In the genomic region with DNA sequence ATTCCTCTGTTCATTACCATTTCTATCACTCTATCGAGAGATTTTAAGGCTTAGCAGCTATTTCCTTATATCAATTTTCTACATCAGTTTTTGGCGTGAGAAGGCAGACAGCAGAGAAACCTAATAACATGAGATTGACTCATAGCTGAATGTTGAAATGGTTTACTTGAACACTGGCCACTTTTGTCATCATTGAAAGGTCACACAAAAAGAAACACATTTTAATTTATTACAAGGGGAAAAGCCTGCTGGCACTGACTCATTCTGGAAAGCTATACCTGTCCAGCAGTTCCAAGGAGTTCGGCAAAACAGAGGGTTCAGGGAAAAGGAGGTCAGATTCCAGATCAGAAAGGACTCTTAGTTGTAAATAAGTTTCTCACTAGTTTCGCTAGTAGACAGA, we compare ENCODE assay signal across 26 cellular contexts.
DNase-seq lines count a peak whose midpoint lies in the region; ATAC-seq, FAIRE-seq and TF ChIP-seq lines count a peak whose summit lies in the region.
"Had no signal": no experiment of that assay in that cellular context is flagged by ENCODE, and none has a peak within 500 bp of the region (broad histone marks: within the 10 kb centered on the region; RNA-seq: fewer than 3 reads in every experiment).

No MANE protein-coding gene starts in this region.

- no peaks in the 10 kb centered on the region for H3K36me3 ChIP-seq in MG63
- no peaks in the 10 kb centered on the region for H3K36me3 ChIP-seq in upper lobe of left lung
- H3K36me3 ChIP-seq: lower lobe of right lung, stomach, tibial nerve, WERI-Rb-1 had no signal

- H3K4me3 Mint-ChIP-seq in activated CD8-positive, alpha-beta memory T cell treated with anti-CD3 and anti-CD28 coated beads, Interleukin-2, amount 10 ng/mL, durations not matched to agents 7 days and 5 days: no peak overlapping the region
- H3K4me3 Mint-ChIP-seq: activated naive CD4-positive, alpha-beta T cell treated with anti-CD3 and anti-CD28 coated beads, Interleukin-2, amount 50 U/mL, for 24 hours; activated T-helper 1 cell treated with anti-CD3 and anti-CD28 coated beads, Interleukin-12 subunit alpha, Interleukin-12 subunit beta, Interleukin-2, Interleukin-4 antibody, amounts not matched to agents 30 ng/mL and 10 ng/mL and 1 ng/mL, durations not matched to agents 14 hours and 24 hours and 36 hours; CD4-positive, alpha-beta T cell had no signal

- no peak for FAIRE-seq in RCC 7860 (lab: Jason Lieb, UNC)
- FAIRE-seq: kidney had no signal

- 83 to 89% methylated on average over 4 of the region's 4 CpGs for WGBS in upper lobe of left lung, 2 donors

- peaks cover 8% of the 10 kb centered on the region for H3K9me3 Mint-ChIP-seq in activated CD8-positive, alpha-beta memory T cell treated with anti-CD3 and anti-CD28 coated beads, Interleukin-2, amount 10 ng/mL, durations not matched to agents 7 days and 5 days (ENCODE audit: low read depth)

- no peaks in the 10 kb centered on the region for H3K27me3 Mint-ChIP-seq in activated CD8-positive, alpha-beta memory T cell treated with anti-CD3 and anti-CD28 coated beads, Interleukin-2, amount 10 ng/mL, durations not matched to agents 7 days and 5 days
- H3K27me3 Mint-ChIP-seq: activated naive CD4-positive, alpha-beta T cell treated with anti-CD3 and anti-CD28 coated beads, Interleukin-2, amount 50 U/mL, for 24 hours; CD4-positive, alpha-beta T cell had no signal

- H3K9me3 ChIP-seq in MG63 (no peaks in the 10 kb centered on the region), upper lobe of left lung (no peaks in the 10 kb centered on the region)
- H3K9me3 ChIP-seq: lower lobe of right lung had no signal

- in situ Hi-C loops in astrocyte of the spinal cord (cut with HindIII; ENCODE audit: low sequenced_read_pairs): no loop called here

- no peaks in the 10 kb centered on the region for H3K4me1 Mint-ChIP-seq in activated CD8-positive, alpha-beta memory T cell treated with anti-CD3 and anti-CD28 coated beads, Interleukin-2, amount 10 ng/mL, durations not matched to agents 7 days and 5 days
- H3K4me1 Mint-ChIP-seq: activated naive CD4-positive, alpha-beta T cell treated with anti-CD3 and anti-CD28 coated beads, Interleukin-2, amount 50 U/mL, for 24 hours had no signal

- H3K4me3 ChIP-seq in MG63 (no peak overlapping the region), astrocyte of the spinal cord (ENCODE audit: low read depth, low read length) (no peak overlapping the region), upper lobe of left lung (no peak overlapping the region)
- H3K4me3 ChIP-seq: lower lobe of right lung, stomach, tibial nerve had no signal

- ATAC-seq in activated CD8-positive, alpha-beta memory T cell treated with anti-CD3 and anti-CD28 coated beads, Interleukin-2, amount 10 ng/mL, durations not matched to agents 7 days and 5 days: no peak
- ATAC-seq in upper lobe of left lung (ENCODE audit: low FRiP score in 2 of 2): no peak
- ATAC-seq: lower lobe of right lung had no signal

- TF ChIP-seq EP300 in upper lobe of left lung (IDR thresholded peaks at IDR 0.05): no peak

- TF ChIP-seq CTCF in astrocyte of the spinal cord (IDR thresholded peaks at IDR 0.05; ENCODE audit: low read depth, low read length): no peak
- no peak for TF ChIP-seq CTCF in upper lobe of left lung (IDR thresholded peaks at IDR 0.05)

- no peaks in the 10 kb centered on the region for H3K36me3 Mint-ChIP-seq in activated CD8-positive, alpha-beta memory T cell treated with anti-CD3 and anti-CD28 coated beads, Interleukin-2, amount 10 ng/mL, durations not matched to agents 7 days and 5 days
- H3K36me3 Mint-ChIP-seq: activated naive CD4-positive, alpha-beta T cell treated with anti-CD3 and anti-CD28 coated beads, Interleukin-2, amount 50 U/mL, for 24 hours had no signal

- no peak overlapping the region for H3K27ac ChIP-seq in upper lobe of left lung
- H3K27ac ChIP-seq: lower lobe of right lung, RWPE1, stomach, tibial nerve, WERI-Rb-1 had no signal

- TF ChIP-seq POLR2A in upper lobe of left lung (IDR thresholded peaks at IDR 0.05): no peak

- no peaks in the 10 kb centered on the region for H3K4me1 ChIP-seq in upper lobe of left lung
- H3K4me1 ChIP-seq: lower lobe of right lung, stomach, tibial nerve had no signal

- H3K27ac Mint-ChIP-seq in activated CD8-positive, alpha-beta memory T cell treated with anti-CD3 and anti-CD28 coated beads, Interleukin-2, amount 10 ng/mL, durations not matched to agents 7 days and 5 days: no peak overlapping the region
- H3K27ac Mint-ChIP-seq: activated naive CD4-positive, alpha-beta T cell treated with anti-CD3 and anti-CD28 coated beads, Interleukin-2, amount 50 U/mL, for 24 hours; activated T-helper 1 cell treated with anti-CD3 and anti-CD28 coated beads, Interleukin-12 subunit alpha, Interleukin-12 subunit beta, Interleukin-2, Interleukin-4 antibody, amounts not matched to agents 30 ng/mL and 10 ng/mL and 1 ng/mL, durations not matched to agents 14 hours and 24 hours and 36 hours; CD4-positive, alpha-beta T cell had no signal

- H3K27me3 ChIP-seq in MG63 (no peaks in the 10 kb centered on the region), upper lobe of left lung (no peaks in the 10 kb centered on the region)
- H3K27me3 ChIP-seq: stomach, tibial nerve had no signal

- CTCF ChIA-PET in activated CD8-positive, alpha-beta memory T cell treated with anti-CD3 and anti-CD28 coated beads, Interleukin-2, amount 10 ng/mL, durations not matched to agents 7 days and 5 days (lab: Charles Lee): no interaction called here

- DNase-seq in GM04503 (ENCODE audit: low read depth) (peak; percentile 31), MG63 (peak; percentile 39), astrocyte of the spinal cord (ENCODE audit: low read depth, low spot score) (peak; percentile 58), renal cortical epithelial cell (ENCODE audit: low read depth) (peak; percentile 71), RCC 7860 (ENCODE audit: low spot score) (no peak), hippocampal formation (lab: John Stamatoyannopoulos, UW) (no peak), upper lobe of left lung (no peak)
- no peak for DNase-seq in activated CD8-positive, alpha-beta memory T cell treated with anti-CD3 and anti-CD28 coated beads, Interleukin-2, amount 10 ng/mL, durations not matched to agents 7 days and 5 days
- DNase-seq: activated CD4-positive, alpha-beta T cell treated with anti-CD3 and anti-CD28 coated beads, Interleukin-2, amount 50 U/mL, for 1 hour; aorta; CD4-positive, alpha-beta T cell; DMS 273 treated with DMSO at 0.1 percent for 48 hours; kidney; lower lobe of right lung; MM.1S; NCI-H1436; NCI-H2171; NCI-H524 treated with DMSO at 0.1 percent for 48 hours; stimulated activated CD8-positive, alpha-beta memory T cell treated with anti-CD3 and anti-CD28 coated beads, Interleukin-4, amount 100 ng/mL, for 48 hours; stomach; T-helper 9 cell; WERI-Rb-1 had no signal

Comparison
In these comparisons a context has a peak if more than half of its experiments do, and no peak if none do; other contexts are left out.
1. DNase-seq: peak in GM04503 (single experiment), MG63 (single experiment), astrocyte of the spinal cord (single experiment) and renal cortical epithelial cell (single experiment); none in activated CD8-positive, alpha-beta memory T cell treated with anti-CD3 and anti-CD28 coated beads, Interleukin-2, amount 10 ng/mL, durations not matched to agents 7 days and 5 days (single experiment), RCC 7860 (single experiment), hippocampal formation (0 of 2) and upper lobe of left lung (0 of 2).